Comparison of ENCODE assay signal across 8 cellular contexts in genomic region chr17:81036128-81036891, GRCh38. TPM values are rescaled to one million over a fixed set of nuclear protein-coding genes. Genes with fewer than 3 reads are reported as not detected.
DNase-seq lines count a peak whose midpoint lies in the region; ATAC-seq and TF ChIP-seq lines count a peak whose summit lies in the region.

No MANE protein-coding gene starts in this region.

- peaks cover 71% of the 10 kb centered on the region for H3K4me1 ChIP-seq in mesenchymal stem cell (ENCODE audit: control insufficient read depth, insufficient read depth, low read depth, low read length)

- no peak overlapping the region for H2AFZ ChIP-seq in mesenchymal stem cell (ENCODE audit: low read depth, low read length)

- no peak for DNase-seq in stimulated activated naive CD8-positive, alpha-beta T cell treated with anti-CD3 and anti-CD28 coated beads, Interleukin-15, Interleukin-2, amounts not matched to agents 100 U/mL and 50 U/mL, for 24 hours
- peak; percentile 64 for DNase-seq in cerebellar cortex (ENCODE audit: low spot score)
- DNase-seq in mesenchymal stem cell: peak; percentile 28
- DNase-seq in NCI-H2029 treated with DMSO at 0.1 percent for 48 hours (lab: John Stamatoyannopoulos, UW): no peak
- no peak for DNase-seq in GM13976 (ENCODE audit: low spot score)
- no peak for DNase-seq in NCI-H1417 treated with DMSO at 0.1 percent for 48 hours (lab: John Stamatoyannopoulos, UW)

- WGBS in mesenchymal stem cell: 75% methylated on average over 26 of the region's 26 CpGs

- H3K27me3 ChIP-seq in mesenchymal stem cell (ENCODE audit: control insufficient read depth in 1 of 2, insufficient read depth in 1 of 2, low read length in 2 of 2): no peaks in the 10 kb centered on the region

- no peak overlapping the region for H3K14ac ChIP-seq in mesenchymal stem cell (ENCODE audit: low read length in 2 of 2)

- no peak for ATAC-seq in stimulated activated naive CD8-positive, alpha-beta T cell treated with anti-CD3 and anti-CD28 coated beads, Interleukin-15, Interleukin-2, amounts not matched to agents 100 U/mL and 50 U/mL, for 24 hours
- ATAC-seq in HG02759 (IDR thresholded peaks at IDR 0.05; ENCODE audit: unreplicated experiment): no peak

- H3K4me3 ChIP-seq in mesenchymal stem cell (ENCODE audit: insufficient read depth in 1 of 2, low read depth in 1 of 2, low read length in 2 of 2): peak overlapping the region; percentile 80 to 81

- no peak overlapping the region for H3K18ac ChIP-seq in mesenchymal stem cell (ENCODE audit: low read depth in 1 of 2, low read length in 2 of 2)

- no peak overlapping the region for H4K91ac ChIP-seq in mesenchymal stem cell (ENCODE audit: low read length)

- peaks cover 3% of the 10 kb centered on the region for H3K36me3 Mint-ChIP-seq in stimulated activated naive CD8-positive, alpha-beta T cell treated with anti-CD3 and anti-CD28 coated beads, Interleukin-15, Interleukin-2, amounts not matched to agents 100 ng/mL and 50 ng/mL, for 24 hours (ENCODE audit: low read depth)

- H3K23ac ChIP-seq in mesenchymal stem cell (ENCODE audit: low read length in 2 of 2): no peak overlapping the region

- H3K4ac ChIP-seq in mesenchymal stem cell (ENCODE audit: low read depth in 1 of 2, low read length in 2 of 2): peak overlapping the region in 1 of 2 experiments; percentile 47

- H3K9ac ChIP-seq in mesenchymal stem cell (ENCODE audit: low read length): peak overlapping the region; percentile 70

- peaks cover 5 to 48% of the 10 kb centered on the region in 2 experiments for H3K36me3 ChIP-seq in mesenchymal stem cell (ENCODE audit: control insufficient read depth in 1 of 2, insufficient read depth in 2 of 2, low read depth in 1 of 2, low read length in 2 of 2)

- H3K4me3 Mint-ChIP-seq in stimulated activated naive CD8-positive, alpha-beta T cell treated with anti-CD3 and anti-CD28 coated beads, Interleukin-15, Interleukin-2, amounts not matched to agents 100 ng/mL and 50 ng/mL, for 24 hours: peak overlapping the region; percentile 77

- H3K9me3 Mint-ChIP-seq in stimulated activated naive CD8-positive, alpha-beta T cell treated with anti-CD3 and anti-CD28 coated beads, Interleukin-15, Interleukin-2, amounts not matched to agents 100 ng/mL and 50 ng/mL, for 24 hours: no peaks in the 10 kb centered on the region

- H2BK120ac ChIP-seq in mesenchymal stem cell (ENCODE audit: low read depth, low read length): no peak overlapping the region

- no peak overlapping the region for H2BK15ac ChIP-seq in mesenchymal stem cell (ENCODE audit: low read depth, poor library complexity, severe bottlenecking)

- in situ Hi-C loops in GM13976 (cut with MboI; ENCODE audit: low sequenced_read_pairs, unreplicated experiment): no loop called here

- no peaks in the 10 kb centered on the region for H3K9me3 ChIP-seq in mesenchymal stem cell (ENCODE audit: control insufficient read depth, low read length)

- peaks cover 19% of the 10 kb centered on the region for H3K79me1 ChIP-seq in mesenchymal stem cell (replicated peaks; ENCODE audit: low read length, poor library complexity, severe bottlenecking)

- H3K27ac ChIP-seq in mesenchymal stem cell (ENCODE audit: low read length, poor library complexity, severe bottlenecking): no peak overlapping the region

- H2BK5ac ChIP-seq in mesenchymal stem cell (ENCODE audit: low read depth, low read length, poor library complexity, severe bottlenecking): no peak overlapping the region

- H3K27ac Mint-ChIP-seq in stimulated activated naive CD8-positive, alpha-beta T cell treated with anti-CD3 and anti-CD28 coated beads, Interleukin-15, Interleukin-2, amounts not matched to agents 100 ng/mL and 50 ng/mL, for 24 hours: no peak overlapping the region

- H2AK5ac ChIP-seq in mesenchymal stem cell (ENCODE audit: low read length, severe bottlenecking): no peak overlapping the region

- peaks cover 27% of the 10 kb centered on the region for H3K27me3 Mint-ChIP-seq in stimulated activated naive CD8-positive, alpha-beta T cell treated with anti-CD3 and anti-CD28 coated beads, Interleukin-15, Interleukin-2, amounts not matched to agents 100 ng/mL and 50 ng/mL, for 24 hours

- H4K8ac ChIP-seq in mesenchymal stem cell (ENCODE audit: low read length): no peak overlapping the region

- TF ChIP-seq CTCF in GM13976 (IDR thresholded peaks at IDR 0.05; ENCODE audit: borderline replicate concordance, control extremely low read depth, extremely low read depth, insufficient read depth, missing control alignments): no peak

- no peak overlapping the region for H2BK12ac ChIP-seq in mesenchymal stem cell (ENCODE audit: low read length in 2 of 2)

- peaks cover 26% of the 10 kb centered on the region for H3K4me1 Mint-ChIP-seq in stimulated activated naive CD8-positive, alpha-beta T cell treated with anti-CD3 and anti-CD28 coated beads, Interleukin-15, Interleukin-2, amounts not matched to agents 100 ng/mL and 50 ng/mL, for 24 hours (ENCODE audit: low read depth)

- peak overlapping the region; percentile 69 for H3K4me2 ChIP-seq in mesenchymal stem cell (ENCODE audit: low read length, poor library complexity, severe bottlenecking)

RNA-seq across cellular contexts. Expression of gene BAIAP2, which starts 1.4 kb away (rescaled TPM):
- 20.5 TPM for polyA plus RNA-seq in mesenchymal stem cell (2013, experiment 1 of 2)
- 20.4 TPM for polyA plus RNA-seq in mesenchymal stem cell (2013, experiment 2 of 2)

RNA-seq across cellular contexts. Expression of gene CHMP6, which starts 44.7 kb away (rescaled TPM):
- 12.7 TPM for polyA plus RNA-seq in mesenchymal stem cell (2013, experiment 1 of 2)
- polyA plus RNA-seq in mesenchymal stem cell (2013, experiment 2 of 2): 12.0 TPM

Comparison
In these comparisons a context has a peak if more than half of its experiments do, and no peak if none do; other contexts are left out.
1. DNase-seq: peak in cerebellar cortex (single experiment) and mesenchymal stem cell (single experiment); none in stimulated activated naive CD8-positive, alpha-beta T cell treated with anti-CD3 and anti-CD28 coated beads, Interleukin-15, Interleukin-2, amounts not matched to agents 100 U/mL and 50 U/mL, for 24 hours (single experiment), NCI-H2029 treated with DMSO at 0.1 percent for 48 hours (single experiment), GM13976 (single experiment) and NCI-H1417 treated with DMSO at 0.1 percent for 48 hours (single experiment).